ENCODE assay signal across 19 cellular contexts in the genomic region with DNA sequence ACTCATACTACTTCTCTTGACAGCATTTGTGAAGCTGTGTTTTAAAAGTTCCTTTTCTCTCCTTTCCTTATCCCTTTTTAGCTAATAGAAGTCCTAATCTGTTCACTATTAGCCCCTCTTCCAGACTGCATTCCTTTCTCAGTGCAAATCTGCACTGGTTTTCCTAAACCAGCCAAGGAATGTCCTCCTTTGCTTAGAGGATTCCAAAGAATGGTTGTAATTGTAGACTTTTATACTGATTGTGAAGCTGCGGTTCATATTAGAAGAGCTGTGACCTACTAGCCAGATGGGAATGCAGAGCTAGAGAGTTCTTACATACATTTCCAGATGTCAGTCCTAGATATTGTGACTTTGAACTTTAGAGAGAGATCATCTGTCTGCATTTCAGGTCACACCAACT.
DNase-seq lines count a peak whose midpoint lies in the region; ATAC-seq and TF ChIP-seq lines count a peak whose summit lies in the region.
"Had no signal": no experiment of that assay in that cellular context is flagged by ENCODE, and none has a peak within 500 bp of the region (broad histone marks: within the 10 kb centered on the region; RNA-seq: fewer than 3 reads in every experiment).

No MANE protein-coding gene starts in this region.

- no peaks in the 10 kb centered on the region for H3K9me3 ChIP-seq in adipocyte (ENCODE audit: control insufficient read depth, low read length)
- H3K9me3 ChIP-seq: lower lobe of right lung, MG63, suprapubic skin had no signal

- no peaks in the 10 kb centered on the region for H3K36me3 Mint-ChIP-seq in T-cell
- H3K36me3 Mint-ChIP-seq: activated CD4-positive, alpha-beta memory T cell treated with anti-CD3 and anti-CD28 coated beads for 36 hours had no signal

- H3K4me3 Mint-ChIP-seq in T-cell = no peak overlapping the region
- H3K4me3 Mint-ChIP-seq: activated CD4-positive, alpha-beta memory T cell treated with anti-CD3 and anti-CD28 coated beads for 36 hours; nephron progenitor cell had no signal

- POLR2A ChIA-PET in T-cell (lab: Charles Lee) = no interaction called here

- ATAC-seq in HG03565 (IDR thresholded peaks at IDR 0.05; ENCODE audit: unreplicated experiment) (no peak), T-cell (replicated peaks in 1 of 4) (no peak)
- ATAC-seq: foreskin keratinocyte, lower lobe of right lung had no signal

- no peak overlapping the region for H3K4me3 ChIP-seq in adipocyte (ENCODE audit: low read length)
- no peak overlapping the region for H3K4me3 ChIP-seq in fibroblast of pulmonary artery (replicated peaks; ENCODE audit: low read depth, low read length)
- no peak overlapping the region for H3K4me3 ChIP-seq in retinal pigment epithelial cell (ENCODE audit: low read length)
- H3K4me3 ChIP-seq: dorsolateral prefrontal cortex, lower lobe of right lung, MG63, suprapubic skin had no signal

- no peaks in the 10 kb centered on the region for H3K27me3 ChIP-seq in adipocyte (replicated peaks; ENCODE audit: control insufficient read depth, insufficient read depth, low read length)
- H3K27me3 ChIP-seq: dorsolateral prefrontal cortex, foreskin keratinocyte, MG63, suprapubic skin had no signal

- no peak overlapping the region for H3K27ac Mint-ChIP-seq in T-cell
- H3K27ac Mint-ChIP-seq: activated CD4-positive, alpha-beta memory T cell treated with anti-CD3 and anti-CD28 coated beads for 36 hours had no signal

- peaks cover 28% of the 10 kb centered on the region for H3K4me1 ChIP-seq in adipocyte (ENCODE audit: control insufficient read depth, insufficient read depth, low read length)

- DNase-seq in GM04503 (ENCODE audit: low read depth) = peak; percentile 61
- peak; percentile 79 for DNase-seq in adipocyte (ENCODE audit: low read depth)
- DNase-seq in fibroblast of pulmonary artery (ENCODE audit: low read depth) = peak; percentile 78
- DNase-seq in retinal pigment epithelial cell (ENCODE audit: low read depth) = peak; percentile 55
- DNase-seq in DMS79 (lab: John Stamatoyannopoulos, UW) = no peak
- no peak for DNase-seq in T-cell
- no peak for DNase-seq in activated CD8-positive, alpha-beta memory T cell treated with anti-CD3 and anti-CD28 coated beads, Interleukin-2, amount 50 U/mL, for 48 hours
- DNase-seq: activated CD4-positive, alpha-beta memory T cell treated with anti-CD3 and anti-CD28 coated beads for 36 hours; DMS79 treated with DMSO at 0.1 percent for 48 hours; dorsolateral prefrontal cortex; foreskin keratinocyte; lower lobe of right lung; MG63; NCI-H1694 treated with DMSO at 0.1 percent for 48 hours; NCI-H510A; nephron progenitor cell; stimulated activated CD4-positive, alpha-beta T cell treated with anti-CD3 and anti-CD28 coated beads, Interleukin-2, amount 100 ng/mL, for 24 hours had no signal

- H3K9ac ChIP-seq in adipocyte (ENCODE audit: low read length) = no peak overlapping the region

- no peaks in the 10 kb centered on the region for H3K4me1 Mint-ChIP-seq in T-cell

- TF ChIP-seq CTCF in fibroblast of pulmonary artery (IDR thresholded peaks at IDR 0.05; ENCODE audit: low read length, missing control alignments) = no peak
- TF ChIP-seq CTCF in retinal pigment epithelial cell (conservative IDR thresholded peaks at IDR 0.05; ENCODE audit: low read depth, low read length) = no peak

- H3K9me3 Mint-ChIP-seq in T-cell = no peaks in the 10 kb centered on the region
- H3K9me3 Mint-ChIP-seq: activated CD4-positive, alpha-beta memory T cell treated with anti-CD3 and anti-CD28 coated beads for 36 hours; nephron progenitor cell had no signal

- CTCF ChIA-PET in T-cell (lab: Charles Lee) = interaction anchor here (0.8 to 1.8 kb wide), 4 partner anchors 16 to 672 kb away, joined by 3 to 8 read pairs (median 4); no protein-coding TSS in a partner anchor

- H3K27me3 Mint-ChIP-seq in T-cell = peaks cover 3 to 5% of the 10 kb centered on the region in 2 donors

- no peaks in the 10 kb centered on the region for H3K36me3 ChIP-seq in adipocyte (ENCODE audit: control insufficient read depth, insufficient read depth, low read length, severe bottlenecking)
- H3K36me3 ChIP-seq: lower lobe of right lung, MG63, suprapubic skin had no signal

Comparison
In these comparisons a context has a peak if more than half of its experiments do, and no peak if none do; other contexts are left out.
1. DNase-seq: peak in GM04503 (single experiment), adipocyte (single experiment), fibroblast of pulmonary artery (single experiment) and retinal pigment epithelial cell (single experiment); none in DMS79 (single experiment), T-cell (0 of 34) and activated CD8-positive, alpha-beta memory T cell treated with anti-CD3 and anti-CD28 coated beads, Interleukin-2, amount 50 U/mL, for 48 hours (single experiment).